Comparison of ENCODE assay signal across 1 cellular context in genomic region chr14:72615511-72616121, GRCh38.
TF ChIP-seq lines count a peak whose summit lies in the region.

No MANE protein-coding gene starts in this region.

TF ChIP-seq in WTC11, 78 proteins besides CTCF, POLR2A, EP300 and RAD21 (continued from another document):
- no peak for TF ChIP-seq PREB (CRISPR knock-in tag; IDR thresholded peaks at IDR 0.05; ENCODE audit: borderline replicate concordance)
